In genomic region chr11:73311394-73311869, GRCh38 we compare ENCODE assay signal across 14 cellular contexts. TPM values are rescaled to one million over a fixed set of nuclear protein-coding genes. Genes with fewer than 3 reads are reported as not detected.
DNase-seq lines count a peak whose midpoint lies in the region; ATAC-seq and TF ChIP-seq lines count a peak whose summit lies in the region.
"Had no signal": no experiment of that assay in that cellular context is flagged by ENCODE, and none has a peak within 500 bp of the region (broad histone marks: within the 10 kb centered on the region; RNA-seq: fewer than 3 reads in every experiment).

No MANE protein-coding gene starts in this region.

- no peak overlapping the region for H3K9ac ChIP-seq in trophoblast cell (ENCODE audit: low read length)

- H4K12ac ChIP-seq in trophoblast cell (ENCODE audit: low read depth, low read length): no peak overlapping the region

- H2AFZ ChIP-seq in trophoblast cell (ENCODE audit: insufficient read depth, low read length, poor library complexity): no peak overlapping the region

- H3K4me1 ChIP-seq in cardiac muscle cell (ENCODE audit: low read depth) (peaks cover 56% of the 10 kb centered on the region), trophoblast cell (ENCODE audit: control insufficient read depth in 1 of 2, insufficient read depth in 2 of 2, low read length in 2 of 2) (peaks cover 56 to 67% of the 10 kb centered on the region in 2 experiments), aorta (ENCODE audit: control insufficient read depth in 1 of 2, insufficient read depth in 2 of 2, low read length in 2 of 2) (peaks cover 1 to 3% of the 10 kb centered on the region in 2 donors)

- H3K27me3 ChIP-seq in cardiac muscle cell (no peaks in the 10 kb centered on the region), trophoblast cell (ENCODE audit: insufficient read depth, low read length) (no peaks in the 10 kb centered on the region), aorta (ENCODE audit: control insufficient read depth in 1 of 2, insufficient read depth in 2 of 2, low read length in 1 of 2) (no peaks in the 10 kb centered on the region)

- no peak overlapping the region for H2BK5ac ChIP-seq in trophoblast cell (ENCODE audit: low read depth, low read length, poor library complexity)

- H3K14ac ChIP-seq in trophoblast cell (ENCODE audit: low read length): no peak overlapping the region

- ATAC-seq in left cardiac atrium (no peak), aorta (ENCODE audit: low FRiP score) (no peak), GM19324 (IDR thresholded peaks at IDR 0.05; ENCODE audit: low FRiP score, unreplicated experiment) (no peak)

- no peak overlapping the region for H2BK12ac ChIP-seq in trophoblast cell (ENCODE audit: low read length)

- peak overlapping the region; percentile 44 for H3K4ac ChIP-seq in trophoblast cell (ENCODE audit: low read depth, low read length)

- TF ChIP-seq POLR2A in lower leg skin (IDR thresholded peaks at IDR 0.05): no peak

- H2AK5ac ChIP-seq in trophoblast cell (ENCODE audit: low read length): no peak overlapping the region

- no peaks in the 10 kb centered on the region for H3K9me3 ChIP-seq in cardiac muscle cell (ENCODE audit: low read depth)
- peaks cover 2% of the 10 kb centered on the region for H3K9me3 ChIP-seq in trophoblast cell (ENCODE audit: insufficient read depth, low read depth, low read length)
- no peaks in the 10 kb centered on the region for H3K9me3 ChIP-seq in aorta (ENCODE audit: control insufficient read depth, low read length)

- peaks cover 5% of the 10 kb centered on the region for H3K36me3 ChIP-seq in cardiac muscle cell
- H3K36me3 ChIP-seq in trophoblast cell (ENCODE audit: control insufficient read depth in 1 of 2, insufficient read depth in 2 of 2, low read length in 2 of 2): peaks cover 12 to 13% of the 10 kb centered on the region in 2 experiments
- no peaks in the 10 kb centered on the region for H3K36me3 ChIP-seq in aorta (ENCODE audit: control insufficient read depth in 1 of 2, insufficient read depth in 2 of 2, low read length in 1 of 2)

- H4K91ac ChIP-seq in trophoblast cell (ENCODE audit: low read depth, low read length): no peak overlapping the region

- H3K79me2 ChIP-seq in trophoblast cell (ENCODE audit: control insufficient read depth, insufficient read depth, low read length, poor library complexity): peaks cover 49% of the 10 kb centered on the region

- H3K4me3 ChIP-seq in cardiac muscle cell (peak overlapping the region; percentile 17), fibroblast of villous mesenchyme (ENCODE audit: low read depth, low read length) (peak overlapping the region; percentile 81), trophoblast cell (ENCODE audit: low read depth, low read length) (no peak overlapping the region), aorta (ENCODE audit: low read length in 2 of 2) (peak overlapping the region; percentile 46 to 62), lower leg skin (ENCODE audit: low read depth, poor library complexity, severe bottlenecking) (no peak overlapping the region)

- no peak for DNase-seq in cardiac muscle cell (ENCODE audit: low read depth in 1 of 2, low spot score in 1 of 2)
- no peak for DNase-seq in left cardiac atrium
- DNase-seq in fibroblast of villous mesenchyme (ENCODE audit: low read depth): no peak
- DNase-seq in trophoblast cell: no peak
- DNase-seq in aorta: peak in 1 of 2 donors; percentile 55
- no peak for DNase-seq in lower leg skin (ENCODE audit: low spot score in 2 of 2)
- DNase-seq in DMS79 treated with DMSO at 0.1 percent for 48 hours (lab: John Stamatoyannopoulos, UW): no peak
- DNase-seq: 8988T; activated B cell treated with CpG ODN at 0.5 μM for 24 hours; effector CD8-positive, alpha-beta T cell; EL; NCI-H2227 treated with DMSO at 0.1 percent for 48 hours had no signal

- H2BK120ac ChIP-seq in trophoblast cell (ENCODE audit: insufficient read depth, low read length, poor library complexity): no peak overlapping the region

- peaks cover 27% of the 10 kb centered on the region for H3K79me1 ChIP-seq in trophoblast cell (ENCODE audit: low read length)

- no CpG with 5 or more reads among the region's 18 CpGs for WGBS in trophoblast cell (ENCODE audit: extremely low coverage, insufficient coverage, insufficient read length)
- WGBS in aorta, 2 donors: 4 to 6% methylated on average over 18 of the region's 18 CpGs
- WGBS in lower leg skin, 2 donors: 70 to 80% methylated on average over 8 to 18 of the region's 18 CpGs

- H3K4me2 ChIP-seq in trophoblast cell (ENCODE audit: low read length): peak overlapping the region; percentile 53

- H3K23ac ChIP-seq in trophoblast cell (ENCODE audit: low read length): no peak overlapping the region

- H3K27ac ChIP-seq in cardiac muscle cell: no peak overlapping the region
- H3K27ac ChIP-seq in trophoblast cell (ENCODE audit: low read depth, low read length): no peak overlapping the region
- peak overlapping the region in 1 of 2 donors; percentile 85 for H3K27ac ChIP-seq in aorta (ENCODE audit: low read depth in 1 of 2, low read length in 2 of 2)

- no peak overlapping the region for H4K8ac ChIP-seq in trophoblast cell (ENCODE audit: low read depth, low read length)

- H3K18ac ChIP-seq in trophoblast cell (ENCODE audit: low read length): no peak overlapping the region

- no peak for TF ChIP-seq CTCF in cardiac muscle cell (IDR thresholded peaks at IDR 0.05; ENCODE audit: low read depth, low read length)
- no peak for TF ChIP-seq CTCF in fibroblast of villous mesenchyme (IDR thresholded peaks at IDR 0.05; ENCODE audit: insufficient read depth, low read depth, low read length)
- no peak for TF ChIP-seq CTCF in lower leg skin (IDR thresholded peaks at IDR 0.05)

- intact Hi-C loops in left cardiac atrium (cut with DNase I) (no loop called here), aorta (cut with DNase I) (no loop called here), lower leg skin (cut with DNase I; ENCODE audit: low total_unique reads) (no loop called here)

RNA-seq across cellular contexts. Expression of gene ARHGEF17, which starts 3.4 kb away (rescaled TPM):
- total RNA-seq in cardiac muscle cell: 37.2 and 60.3 TPM in 2 replicates
- 26.5 and 33.5 TPM in 2 replicates for polyA plus RNA-seq in cardiac muscle cell
- 10 to 100 TPM; 42.2 to 53.2 TPM for total RNA-seq in left cardiac atrium
- total RNA-seq in fibroblast of villous mesenchyme: 71.2 and 78.3 TPM in 2 replicates
- polyA plus RNA-seq in trophoblast cell (2013): 31.0 and 31.5 TPM in 2 replicates
- total RNA-seq in aorta: 100 to 1,000 TPM; 159 to 201 TPM
- 100 to 1,000 TPM in 1 of 2 donors, 10 to 100 TPM in 1; 20.5 to 182 TPM for polyA plus RNA-seq in aorta
- total RNA-seq in lower leg skin: 10 to 100 TPM; 10.2 to 18.8 (median 14.7) TPM

RNA-seq across cellular contexts. Expression of gene P2RY6, which starts 39.3 kb away (rescaled TPM):
- total RNA-seq in cardiac muscle cell (0.07 and 0.39 TPM in 2 replicates), left cardiac atrium (1 to 10 TPM; 2.0 to 4.4 TPM), fibroblast of villous mesenchyme (0.32 TPM in 1 of 2 replicates, not detected in the other), aorta (10 to 100 TPM in 1 of 2 donors, 1 to 10 TPM in 1; 6.1 to 12.0 TPM), lower leg skin (under 1 TPM in 2 of 4 donors, not detected in 2; 0.46 to 0.81 TPM)
- polyA plus RNA-seq in cardiac muscle cell (not detected in 2 replicates), aorta (1 to 10 TPM; 2.5 to 4.4 TPM)
- 45.7 and 47.8 TPM in 2 replicates for polyA plus RNA-seq in trophoblast cell (2013)
- total RNA-seq: activated T-helper 2 cell treated with anti-CD3 and anti-CD28 coated beads, Interferon-gamma antibody, Interleukin-2, Interleukin-4, amounts not matched to agents 10 μg/mL and 5 μg/mL and 100 μg/mL, durations not matched to agents 14 hours and 24 hours and 36 hours had no signal

Comparison
In these comparisons a context has a peak if more than half of its experiments do, and no peak if none do; other contexts are left out.
1. H3K4me3 ChIP-seq: peak in cardiac muscle cell (single experiment), fibroblast of villous mesenchyme (single experiment) and aorta (2 of 2); none in trophoblast cell (single experiment) and lower leg skin (single experiment).